Comparison of ENCODE assay signal across 8 cellular contexts in genomic region chr2:218399391-218400166, GRCh38. TPM values are rescaled to one million over a fixed set of nuclear protein-coding genes. Genes with fewer than 3 reads are reported as not detected.
DNase-seq lines count a peak whose midpoint lies in the region; TF ChIP-seq lines count a peak whose summit lies in the region.

TSS of gene CTDSP1 (plus strand) at chr2:218399868. CDS start at chr2:218400091, 223 bp downstream.

- H3K36me3 ChIP-seq in SK-N-SH (replicated peaks in 1 of 2; ENCODE audit: control insufficient read depth in 1 of 2, insufficient read depth in 2 of 2, low read length in 1 of 2) (peaks cover 0 to 26% of the 10 kb centered on the region in 2 experiments), suprapubic skin (peaks cover 27% of the 10 kb centered on the region)

- peak; percentile 12; the same call in 1 of the 2 replicates for TF ChIP-seq CTCF in SK-N-SH (IDR thresholded peaks at IDR 0.05)
- peak in 1 of 2 donors; percentile 20 for TF ChIP-seq CTCF in suprapubic skin (IDR thresholded peaks at IDR 0.05)

- H3K4me1 ChIP-seq in SK-N-SH (ENCODE audit: control insufficient read depth in 1 of 2, insufficient read depth in 2 of 2, low read depth in 1 of 2, low read length in 1 of 2): peaks cover 21 to 33% of the 10 kb centered on the region in 2 experiments; a peak in 3 of 4 replicates
- H3K4me1 ChIP-seq in suprapubic skin: peaks cover 76% of the 10 kb centered on the region

- TF ChIP-seq EP300 in SK-N-SH (IDR thresholded peaks at IDR 0.05; ENCODE audit: borderline replicate concordance in 1 of 2, low read depth in 1 of 2, low read length in 1 of 2) (peak; percentile 45 to 54; a peak in 2 of 4 replicates), suprapubic skin (IDR thresholded peaks at IDR 0.05) (no peak)

- POLR2A ChIA-PET in HEK293T (lab: Yijun Ruan, JAX): no interaction called here
- POLR2A ChIA-PET in SK-N-SH (lab: Yijun Ruan, JAX): interaction anchor here (1.0 kb wide), 1 partner anchor 9 kb away, joined by 5 read pairs; no protein-coding TSS in a partner anchor

- H3K79me2 ChIP-seq in SK-N-SH (ENCODE audit: insufficient read depth): peaks cover 38% of the 10 kb centered on the region

- H3K27ac ChIP-seq in SK-N-SH (ENCODE audit: low read depth in 2 of 2, low read length in 1 of 2): peak within 1 kb of the TSS; percentile 88 to 95
- peak within 1 kb of the TSS; percentile 100 for H3K27ac ChIP-seq in suprapubic skin

- H4K20me1 ChIP-seq in SK-N-SH (ENCODE audit: insufficient read depth): peaks cover 5% of the 10 kb centered on the region; the same call in 1 of the 2 replicates

- CTCF ChIA-PET in HEK293T (lab: Yijun Ruan, JAX) (no interaction called here), SK-N-SH (lab: Yijun Ruan, JAX) (interaction anchor here (1.0 to 1.9 kb wide), 5 partner anchors 67 to 311 kb away, joined by 3 to 8 read pairs (median 3); partner anchors contain the start of gene TTLL4)

- under 1% methylated on average over 26 of the region's 78 CpGs for WGBS in SK-N-SH (ENCODE audit: low lambda C conversion rate)
- WGBS in suprapubic skin: 0% methylated on average over 29 of the region's 78 CpGs

- DNase-seq in GF-D8 (lab: John Stamatoyannopoulos, UW) (peak; percentile 92), HEK293T (ENCODE audit: extremely low spot score) (peak; percentile 82), NAMALWA (ENCODE audit: low spot score) (peak; percentile 96), SK-N-SH (peak; percentile 94), germinal center (ENCODE audit: low spot score) (peak; percentile 90), occipital lobe (lab: John Stamatoyannopoulos, UW) (peak; percentile 88), suprapubic skin (ENCODE audit: low spot score in 2 of 2) (peak; percentile 98)
- DNase-seq in activated naive CD4-positive, alpha-beta T cell treated with anti-CD3 and anti-CD28 coated beads, Interleukin-2, amount 50 U/mL, for 16 hours: peak; percentile 90

- peak within 1 kb of the TSS; percentile 98 for H3K9ac ChIP-seq in SK-N-SH

- TF ChIP-seq POLR2A in suprapubic skin (IDR thresholded peaks at IDR 0.05): peak in 1 of 2 donors; percentile 50

- H3K4me3 ChIP-seq in SK-N-SH (ENCODE audit: low read depth in 2 of 2, low read length in 1 of 2) (peak within 1 kb of the TSS; percentile 88 to 92), suprapubic skin (peak within 1 kb of the TSS; percentile 96)

- peaks cover 20% of the 10 kb centered on the region for H3F3A ChIP-seq in SK-N-SH (replicated peaks; ENCODE audit: insufficient read depth)

- H3K4me2 ChIP-seq in SK-N-SH: peak within 1 kb of the TSS; percentile 89

- no peaks in the 10 kb centered on the region for H3K27me3 ChIP-seq in SK-N-SH (ENCODE audit: insufficient read depth)
- no peaks in the 10 kb centered on the region for H3K27me3 ChIP-seq in suprapubic skin

- H3K9me3 ChIP-seq in SK-N-SH (no peaks in the 10 kb centered on the region), suprapubic skin (no peaks in the 10 kb centered on the region)

- H3K9me2 ChIP-seq in SK-N-SH: no peaks in the 10 kb centered on the region

- TF ChIP-seq RAD21 in SK-N-SH (IDR thresholded peaks at IDR 0.05; ENCODE audit: low read length): no peak

- H2AFZ ChIP-seq in SK-N-SH (ENCODE audit: low read depth): peak within 1 kb of the TSS; percentile 51; the same call in 1 of the 2 replicates

TF ChIP-seq in HEK293T, 16 proteins besides CTCF, POLR2A, EP300 and RAD21:
- TF ChIP-seq NFRKB (IDR thresholded peaks at IDR 0.05): no peak
- no peak for TF ChIP-seq FOXK2 (IDR thresholded peaks at IDR 0.05)
- TF ChIP-seq CTBP1 (IDR thresholded peaks at IDR 0.05; ENCODE audit: borderline replicate concordance): no peak
- peak; percentile 45 for TF ChIP-seq L3MBTL2 (conservative IDR thresholded peaks at IDR 0.05)
- TF ChIP-seq LEF1 (IDR thresholded peaks at IDR 0.05; ENCODE audit: borderline replicate concordance): peak; percentile 91
- no peak for TF ChIP-seq ELF4 (IDR thresholded peaks at IDR 0.05)
- TF ChIP-seq FOXM1 (IDR thresholded peaks at IDR 0.05; ENCODE audit: borderline replicate concordance): peak; percentile 88
- no peak for TF ChIP-seq FOXA1 (IDR thresholded peaks at IDR 0.05)
- TF ChIP-seq SUZ12 (IDR thresholded peaks at IDR 0.05): no peak
- no peak for TF ChIP-seq SP1 (IDR thresholded peaks at IDR 0.05)
- 0 out of 2 replicates have a peak, but pooled peaks have one; percentile 12 for TF ChIP-seq ARNT (IDR thresholded peaks at IDR 0.05)
- TF ChIP-seq HDGF (IDR thresholded peaks at IDR 0.05; ENCODE audit: borderline replicate concordance): no peak
- no peak for TF ChIP-seq PKNOX1 (IDR thresholded peaks at IDR 0.05)
- TF ChIP-seq TARDBP (IDR thresholded peaks at IDR 0.05): no peak
- no peak for TF ChIP-seq ZNF384 (IDR thresholded peaks at IDR 0.05)
- TF ChIP-seq BHLHE40 (IDR thresholded peaks at IDR 0.05; ENCODE audit: borderline replicate concordance): no peak
TF ChIP-seq in HEK293T: peak in this region for 4.

TF ChIP-seq in SK-N-SH, 30 proteins besides CTCF, POLR2A, EP300 and RAD21 (continues in another document):
- TF ChIP-seq FOSL2 (IDR thresholded peaks at IDR 0.05; ENCODE audit: borderline replicate concordance, low read depth): no peak
- no peak for TF ChIP-seq EZH2phosphoT487 (IDR thresholded peaks at IDR 0.05; ENCODE audit: borderline replicate concordance, low read depth)
- TF ChIP-seq SIN3A (IDR thresholded peaks at IDR 0.05; ENCODE audit: borderline replicate concordance, low read depth, low read length): peak; percentile 69; the same call in 1 of the 2 replicates
- TF ChIP-seq FOXM1 (IDR thresholded peaks at IDR 0.05; ENCODE audit: low read depth): no peak
- peak; percentile 97 for TF ChIP-seq MAX (IDR thresholded peaks at IDR 0.05; ENCODE audit: low read depth)
- TF ChIP-seq TCF12 (IDR thresholded peaks at IDR 0.05): no peak; the same call in 1 of the 2 replicates
- no peak for TF ChIP-seq JUND (IDR thresholded peaks at IDR 0.05)
- TF ChIP-seq RXRA (IDR thresholded peaks at IDR 0.05; ENCODE audit: borderline replicate concordance, low read depth): no peak
- TF ChIP-seq NFIC (IDR thresholded peaks at IDR 0.05; ENCODE audit: borderline replicate concordance): peak; percentile 45; the same call in 1 of the 2 replicates
- TF ChIP-seq MXI1 (IDR thresholded peaks at IDR 0.05; ENCODE audit: low read depth, low read length): peak; percentile 86
- no peak for TF ChIP-seq TEAD4 (IDR thresholded peaks at IDR 0.05; ENCODE audit: borderline replicate concordance, insufficient read depth)
- TF ChIP-seq IRF3 (IDR thresholded peaks at IDR 0.05; ENCODE audit: low read depth, low read length): peak; percentile 47; the same call in 1 of the 2 replicates
- TF ChIP-seq ZBTB33 (IDR thresholded peaks at IDR 0.05; ENCODE audit: borderline replicate concordance, low read depth): no peak
- peak; percentile 65 for TF ChIP-seq TAF1 (IDR thresholded peaks at IDR 0.05; ENCODE audit: borderline replicate concordance, low read depth, low read length)
- TF ChIP-seq MEF2A (IDR thresholded peaks at IDR 0.05; ENCODE audit: borderline replicate concordance, low read depth): no peak
- peak; percentile 81; the same call in 1 of the 2 replicates for TF ChIP-seq YY1 (IDR thresholded peaks at IDR 0.05; ENCODE audit: low read depth)
- 0 out of 2 replicates have a peak, but pooled peaks have one; percentile 35 for TF ChIP-seq RFX5 (IDR thresholded peaks at IDR 0.05; ENCODE audit: low read length)
- TF ChIP-seq SMC3 (IDR thresholded peaks at IDR 0.05; ENCODE audit: low read depth, low read length): peak; percentile 24; the same call in 1 of the 2 replicates
- no peak for TF ChIP-seq USF2 (IDR thresholded peaks at IDR 0.05; ENCODE audit: borderline replicate concordance, low read depth, low read length)
- peak; percentile 51 for TF ChIP-seq GABPA (IDR thresholded peaks at IDR 0.05; ENCODE audit: low read depth)
- TF ChIP-seq POLR2AphosphoS5 (IDR thresholded peaks at IDR 0.05; ENCODE audit: low read depth, low read length): peak; percentile 66; the same call in 1 of the 2 replicates

RNA-seq across cellular contexts. Expression of gene CTDSP1, which starts in this region (rescaled TPM):
- polyA plus RNA-seq in SK-N-SH (2012; rRNA removed): 78.5 and 88.0 TPM in 2 replicates
- polyA plus RNA-seq in SK-N-SH (2012; cell fraction: cytosol; rRNA removed): 36.6 and 51.6 TPM in 2 replicates
- 82.0 and 102 TPM in 2 replicates for polyA plus RNA-seq in SK-N-SH (2012; cell fraction: nucleus; rRNA removed)
- total RNA-seq in occipital lobe: 13.3 TPM
- total RNA-seq in suprapubic skin: 100 to 1,000 TPM in 2 of 4 donors, 10 to 100 TPM in 2; 70.3 to 140 (median 99.5) TPM

Comparison
In these comparisons a context has a peak if more than half of its experiments do, and no peak if none do; other contexts are left out.
1. Peak in every context shown above with its lines: DNase-seq, H3K4me3 ChIP-seq and H3K27ac ChIP-seq.